8 cellular contexts compared by ENCODE assay signal in genomic region chr3:5186854-5187151, GRCh38. TPM values are rescaled to one million over a fixed set of nuclear protein-coding genes. Genes with fewer than 3 reads are reported as not detected.
A peak's percentile ranks its signal among the peaks of the same experiment; 100 is the strongest.
DNase-seq lines count a peak whose midpoint lies in the region; ATAC-seq and TF ChIP-seq lines count a peak whose summit lies in the region.

No MANE protein-coding gene starts in this region.

- no peak for ATAC-seq in Panc1
- no peak for ATAC-seq in HG03196 (IDR thresholded peaks at IDR 0.05; ENCODE audit: unreplicated experiment)

- CTCF ChIA-PET in Panc1 (lab: Charles Lee) = no interaction called here

- H3K36me3 ChIP-seq in Panc1 (ENCODE audit: control insufficient read depth, insufficient read depth, low read length) = peaks cover 2% of the 10 kb centered on the region; the same call in 1 of the 2 replicates
- H3K36me3 ChIP-seq in parathyroid adenoma (ENCODE audit: control insufficient read depth, insufficient read depth, low read length) = no peaks in the 10 kb centered on the region

- intact Hi-C loops in Panc1 (cut with micrococcal nuclease; ENCODE audit: unreplicated experiment) = loop anchor here (10.0 kb wide), 1 partner anchor 62 kb away; the partner anchor contains the start of gene ARL8B

- H3K9me3 ChIP-seq in Panc1 (ENCODE audit: control insufficient read depth, insufficient read depth, low read depth, low read length) (no peaks in the 10 kb centered on the region), parathyroid adenoma (ENCODE audit: control insufficient read depth, low read length) (no peaks in the 10 kb centered on the region)

- H2AFZ ChIP-seq in parathyroid adenoma = peak overlapping the region; percentile 81

- H3K27me3 ChIP-seq in Panc1 (ENCODE audit: control insufficient read depth, insufficient read depth, low read length) (no peaks in the 10 kb centered on the region), parathyroid adenoma (ENCODE audit: control insufficient read depth, insufficient read depth, low read length) (no peaks in the 10 kb centered on the region)

- no peak overlapping the region for H3K9ac ChIP-seq in parathyroid adenoma

- DNase-seq in Panc1 (ENCODE audit: low read depth, low spot score) = no peak
- DNase-seq in epithelial cell of prostate (ENCODE audit: low read depth, low spot score) = no peak
- DNase-seq in putamen (ENCODE audit: low spot score) = no peak
- no peak for DNase-seq in SHP77 (lab: John Stamatoyannopoulos, UW)
- DNase-seq in GOT3 (lab: John Stamatoyannopoulos, UW) = no peak

- BruUV-seq in Panc1 (replicated peaks; lab: Mats Ljungman, UMichigan) = no TSS peak

- H3K4me3 ChIP-seq in GM12875 (ENCODE audit: low read depth, low read length) (peak overlapping the region; percentile 45), Panc1 (ENCODE audit: low read depth in 2 of 2, low read length in 2 of 2) (peak overlapping the region; percentile 56 to 76), parathyroid adenoma (ENCODE audit: low read depth, low read length) (peak overlapping the region; percentile 56)

- peak overlapping the region; percentile 58 for H3K4me2 ChIP-seq in parathyroid adenoma (ENCODE audit: low read length)

- in situ Hi-C loops in Panc1 (cut with HindIII; ENCODE audit: low pct_unique_long_range_greater_than_20kb, low sequenced_read_pairs) = no loop called here

- H3K4me1 ChIP-seq in Panc1 (ENCODE audit: control insufficient read depth, insufficient read depth, low read length) = peaks cover 11% of the 10 kb centered on the region; the same call in 1 of the 2 replicates
- peaks cover 8% of the 10 kb centered on the region for H3K4me1 ChIP-seq in parathyroid adenoma

- POLR2A ChIA-PET in Panc1 (lab: Charles Lee) = no interaction called here

- peaks cover 23% of the 10 kb centered on the region for H3K79me2 ChIP-seq in parathyroid adenoma

- H3K27ac ChIP-seq in Panc1 (ENCODE audit: low read length) (peak overlapping the region; percentile 88), epithelial cell of prostate (peak overlapping the region; percentile 99), parathyroid adenoma (peak overlapping the region; percentile 42)

- TF ChIP-seq CTCF in GM12875 (IDR thresholded peaks at IDR 0.05; ENCODE audit: borderline replicate concordance, insufficient read depth, low read depth, low read length) = no peak
- no peak for TF ChIP-seq CTCF in Panc1 (IDR thresholded peaks at IDR 0.05)
- no peak for TF ChIP-seq CTCF in parathyroid adenoma (IDR thresholded peaks at IDR 0.05)

RNA-seq across cellular contexts. Expression of gene EDEM1, which starts 0.7 kb away (rescaled TPM):
- total RNA-seq in Panc1 (2021; ENCODE audit: unreplicated experiment) = 44.6 TPM
- polyA plus RNA-seq in Panc1 (2012; ENCODE audit: insufficient read length) = 14.6 TPM

Comparison
In these comparisons a context has a peak if more than half of its experiments do, and no peak if none do; other contexts are left out.
1. H3K27ac ChIP-seq: peak in every context shown above with its lines; median percentile 99 in epithelial cell of prostate; 88 in Panc1; 42 in parathyroid adenoma.